Comparison of ENCODE assay signal across 1 cellular context in the genomic region with DNA sequence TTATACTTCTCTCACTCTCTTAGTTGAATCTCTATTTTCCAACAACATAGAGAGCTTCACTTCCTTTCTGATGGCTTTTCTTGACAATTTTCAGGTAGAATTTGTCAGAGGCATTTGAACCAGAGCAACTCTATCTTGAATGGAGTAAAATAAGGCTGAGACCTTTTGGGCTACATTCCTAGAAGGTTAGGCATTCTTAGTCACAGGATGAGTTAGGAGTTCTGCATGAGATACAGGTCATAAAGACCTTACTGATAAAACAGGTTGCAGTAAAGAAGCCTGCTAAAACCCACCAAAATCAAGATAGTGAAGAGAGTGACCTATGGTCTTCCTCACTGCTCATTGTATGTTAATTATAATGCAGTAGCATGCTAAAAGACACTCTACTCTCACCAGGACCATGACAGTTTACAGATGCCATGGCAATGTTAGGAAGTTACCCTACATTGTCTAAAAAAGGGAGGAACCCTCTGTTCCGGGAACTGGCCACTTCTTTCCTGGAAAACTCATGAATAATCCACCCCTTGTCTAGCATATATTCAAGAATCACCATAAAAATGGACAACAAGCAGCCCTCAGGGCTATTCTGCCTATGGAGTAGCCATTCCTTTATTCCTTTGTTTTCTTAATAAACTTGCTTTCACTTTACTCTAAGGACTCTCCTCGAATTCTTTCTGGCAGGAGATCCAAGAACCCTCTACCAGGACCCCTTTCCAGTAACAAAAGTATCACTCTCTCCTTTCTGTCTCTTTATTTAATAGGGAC.
TF ChIP-seq lines count a peak whose summit lies in the region.

No MANE protein-coding gene starts in this region.

TF ChIP-seq in GM23338, 12 proteins besides CTCF, POLR2A, EP300 and RAD21 (continued from another document):
- TF ChIP-seq, protein P1, sequence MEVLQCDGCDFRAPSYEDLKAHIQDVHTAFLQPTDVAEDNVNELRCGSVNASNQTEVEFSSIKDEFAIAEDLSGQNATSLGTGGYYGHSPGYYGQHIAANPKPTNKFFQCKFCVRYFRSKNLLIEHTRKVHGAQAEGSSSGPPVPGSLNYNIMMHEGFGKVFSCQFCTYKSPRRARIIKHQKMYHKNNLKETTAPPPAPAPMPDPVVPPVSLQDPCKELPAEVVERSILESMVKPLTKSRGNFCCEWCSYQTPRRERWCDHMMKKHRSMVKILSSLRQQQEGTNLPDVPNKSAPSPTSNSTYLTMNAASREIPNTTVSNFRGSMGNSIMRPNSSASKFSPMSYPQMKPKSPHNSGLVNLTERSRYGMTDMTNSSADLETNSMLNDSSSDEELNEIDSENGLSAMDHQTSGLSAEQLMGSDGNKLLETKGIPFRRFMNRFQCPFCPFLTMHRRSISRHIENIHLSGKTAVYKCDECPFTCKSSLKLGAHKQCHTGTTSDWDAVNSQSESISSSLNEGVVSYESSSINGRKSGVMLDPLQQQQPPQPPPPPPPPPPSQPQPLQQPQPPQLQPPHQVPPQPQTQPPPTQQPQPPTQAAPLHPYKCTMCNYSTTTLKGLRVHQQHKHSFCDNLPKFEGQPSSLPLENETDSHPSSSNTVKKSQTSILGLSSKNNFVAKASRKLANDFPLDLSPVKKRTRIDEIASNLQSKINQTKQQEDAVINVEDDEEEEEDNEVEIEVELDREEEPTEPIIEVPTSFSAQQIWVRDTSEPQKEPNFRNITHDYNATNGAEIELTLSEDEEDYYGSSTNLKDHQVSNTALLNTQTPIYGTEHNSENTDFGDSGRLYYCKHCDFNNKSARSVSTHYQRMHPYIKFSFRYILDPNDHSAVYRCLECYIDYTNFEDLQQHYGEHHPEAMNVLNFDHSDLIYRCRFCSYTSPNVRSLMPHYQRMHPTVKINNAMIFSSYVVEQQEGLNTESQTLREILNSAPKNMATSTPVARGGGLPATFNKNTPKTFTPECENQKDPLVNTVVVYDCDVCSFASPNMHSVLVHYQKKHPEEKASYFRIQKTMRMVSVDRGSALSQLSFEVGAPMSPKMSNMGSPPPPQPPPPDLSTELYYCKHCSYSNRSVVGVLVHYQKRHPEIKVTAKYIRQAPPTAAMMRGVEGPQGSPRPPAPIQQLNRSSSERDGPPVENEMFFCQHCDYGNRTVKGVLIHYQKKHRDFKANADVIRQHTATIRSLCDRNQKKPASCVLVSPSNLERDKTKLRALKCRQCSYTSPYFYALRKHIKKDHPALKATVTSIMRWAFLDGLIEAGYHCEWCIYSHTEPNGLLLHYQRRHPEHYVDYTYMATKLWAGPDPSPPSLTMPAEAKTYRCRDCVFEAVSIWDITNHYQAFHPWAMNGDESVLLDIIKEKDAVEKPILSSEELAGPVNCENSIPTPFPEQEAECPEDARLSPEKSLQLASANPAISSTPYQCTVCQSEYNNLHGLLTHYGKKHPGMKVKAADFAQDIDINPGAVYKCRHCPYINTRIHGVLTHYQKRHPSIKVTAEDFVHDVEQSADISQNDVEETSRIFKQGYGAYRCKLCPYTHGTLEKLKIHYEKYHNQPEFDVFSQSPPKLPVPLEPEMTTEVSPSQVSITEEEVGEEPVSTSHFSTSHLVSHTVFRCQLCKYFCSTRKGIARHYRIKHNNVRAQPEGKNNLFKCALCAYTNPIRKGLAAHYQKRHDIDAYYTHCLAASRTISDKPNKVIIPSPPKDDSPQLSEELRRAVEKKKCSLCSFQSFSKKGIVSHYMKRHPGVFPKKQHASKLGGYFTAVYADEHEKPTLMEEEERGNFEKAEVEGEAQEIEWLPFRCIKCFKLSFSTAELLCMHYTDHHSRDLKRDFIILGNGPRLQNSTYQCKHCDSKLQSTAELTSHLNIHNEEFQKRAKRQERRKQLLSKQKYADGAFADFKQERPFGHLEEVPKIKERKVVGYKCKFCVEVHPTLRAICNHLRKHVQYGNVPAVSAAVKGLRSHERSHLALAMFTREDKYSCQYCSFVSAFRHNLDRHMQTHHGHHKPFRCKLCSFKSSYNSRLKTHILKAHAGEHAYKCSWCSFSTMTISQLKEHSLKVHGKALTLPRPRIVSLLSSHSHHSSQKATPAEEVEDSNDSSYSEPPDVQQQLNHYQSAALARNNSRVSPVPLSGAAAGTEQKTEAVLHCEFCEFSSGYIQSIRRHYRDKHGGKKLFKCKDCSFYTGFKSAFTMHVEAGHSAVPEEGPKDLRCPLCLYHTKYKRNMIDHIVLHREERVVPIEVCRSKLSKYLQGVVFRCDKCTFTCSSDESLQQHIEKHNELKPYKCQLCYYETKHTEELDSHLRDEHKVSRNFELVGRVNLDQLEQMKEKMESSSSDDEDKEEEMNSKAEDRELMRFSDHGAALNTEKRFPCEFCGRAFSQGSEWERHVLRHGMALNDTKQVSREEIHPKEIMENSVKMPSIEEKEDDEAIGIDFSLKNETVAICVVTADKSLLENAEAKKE (CRISPR knock-in tag; IDR thresholded peaks at IDR 0.05), result no peak
- TF ChIP-seq EZH2phosphoT487 (IDR thresholded peaks at IDR 0.05; ENCODE audit: unreplicated experiment), result no peak
- no peak for TF ChIP-seq CREB1 (CRISPR knock-in tag; IDR thresholded peaks at IDR 0.05; ENCODE audit: low read depth)
- TF ChIP-seq ZNF114 (CRISPR knock-in tag; IDR thresholded peaks at IDR 0.05), result no peak
- TF ChIP-seq STAT1 (IDR thresholded peaks at IDR 0.05; ENCODE audit: unreplicated experiment), result no peak
- no peak for TF ChIP-seq REST (IDR thresholded peaks at IDR 0.05; ENCODE audit: unreplicated experiment)
- TF ChIP-seq NANOG (IDR thresholded peaks at IDR 0.05; ENCODE audit: borderline replicate concordance), result no peak
- no peak for TF ChIP-seq EZH2 (IDR thresholded peaks at IDR 0.05; ENCODE audit: low read depth, unreplicated experiment)
- no peak for TF ChIP-seq POLR2AphosphoS5 (IDR thresholded peaks at IDR 0.05; ENCODE audit: low read depth)
- TF ChIP-seq, protein P2, sequence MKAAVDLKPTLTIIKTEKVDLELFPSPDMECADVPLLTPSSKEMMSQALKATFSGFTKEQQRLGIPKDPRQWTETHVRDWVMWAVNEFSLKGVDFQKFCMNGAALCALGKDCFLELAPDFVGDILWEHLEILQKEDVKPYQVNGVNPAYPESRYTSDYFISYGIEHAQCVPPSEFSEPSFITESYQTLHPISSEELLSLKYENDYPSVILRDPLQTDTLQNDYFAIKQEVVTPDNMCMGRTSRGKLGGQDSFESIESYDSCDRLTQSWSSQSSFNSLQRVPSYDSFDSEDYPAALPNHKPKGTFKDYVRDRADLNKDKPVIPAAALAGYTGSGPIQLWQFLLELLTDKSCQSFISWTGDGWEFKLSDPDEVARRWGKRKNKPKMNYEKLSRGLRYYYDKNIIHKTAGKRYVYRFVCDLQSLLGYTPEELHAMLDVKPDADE (IDR thresholded peaks at IDR 0.05), result no peak
- no peak for TF ChIP-seq ZNF331 (CRISPR knock-in tag; IDR thresholded peaks at IDR 0.05; ENCODE audit: low read depth)
